12 cellular contexts compared by ENCODE assay signal in genomic region chr4:87042986-87043820, GRCh38.
DNase-seq lines count a peak whose midpoint lies in the region; ATAC-seq, FAIRE-seq and TF ChIP-seq lines count a peak whose summit lies in the region.
"Had no signal": no experiment of that assay in that cellular context is flagged by ENCODE, and none has a peak within 500 bp of the region (broad histone marks: within the 10 kb centered on the region; RNA-seq: fewer than 3 reads in every experiment).

No MANE protein-coding gene starts in this region.

- H3K27ac ChIP-seq in angular gyrus (ENCODE audit: low read depth, low read length) (peak overlapping the region; percentile 13), pancreas (peak overlapping the region in 3 of 4 donors; percentile 10 to 46 (median 23))
- H3K27ac ChIP-seq in naive thymus-derived CD4-positive, alpha-beta T cell (ENCODE audit: low read depth, low read length) = no peak overlapping the region

- TF ChIP-seq CTCF in pancreas (IDR thresholded peaks at IDR 0.05) = no peak

- POLR2A ChIA-PET in naive thymus-derived CD4-positive, alpha-beta T cell (lab: Charles Lee) = interaction anchor here (0.9 to 1.1 kb wide), 2 partner anchors 36 to 37 kb away, joined by 4 read pairs; no protein-coding TSS in a partner anchor

- ATAC-seq in GM18861 (IDR thresholded peaks at IDR 0.05; ENCODE audit: unreplicated experiment) = peak; percentile 51
- peak; percentile 38 for ATAC-seq in HG02588 (IDR thresholded peaks at IDR 0.05; ENCODE audit: unreplicated experiment)
- ATAC-seq in pancreas = peak in 1 of 4 donors; percentile 6
- ATAC-seq in natural killer cell treated with Interleukin-12 subunit alpha and Interleukin-12 subunit beta and Interleukin-15 and Interleukin-18, amount 100 ng/mL, for 72 hours = no peak
- no peak for ATAC-seq in naive thymus-derived CD4-positive, alpha-beta T cell

- H3K4me1 Mint-ChIP-seq in natural killer cell treated with Interleukin-12 subunit alpha and Interleukin-12 subunit beta and Interleukin-15 and Interleukin-18, amount 100 ng/mL, for 72 hours (ENCODE audit: low read depth in 2 of 2) = peaks cover 24 to 34% of the 10 kb centered on the region in 2 donors
- peaks cover 21 to 55% (median 31%) of the 10 kb centered on the region in 7 donors for H3K4me1 Mint-ChIP-seq in naive thymus-derived CD4-positive, alpha-beta T cell

- no peak for FAIRE-seq in pancreas (lab: Jason Lieb, UNC)
- FAIRE-seq: urothelium cell line had no signal

- no peaks in the 10 kb centered on the region for H3K9me3 ChIP-seq in pancreas
- H3K9me3 ChIP-seq in naive thymus-derived CD4-positive, alpha-beta T cell (ENCODE audit: control insufficient read depth in 2 of 3, low read length in 3 of 3) = no peaks in the 10 kb centered on the region

- no peak overlapping the region for H3K4me3 ChIP-seq in pancreas
- no peak overlapping the region for H3K4me3 ChIP-seq in naive thymus-derived CD4-positive, alpha-beta T cell (ENCODE audit: low read length)

- intact Hi-C loops in pancreas (cut with DNase I) = no loop called here
- intact Hi-C loops in naive thymus-derived CD4-positive, alpha-beta T cell (cut with micrococcal nuclease) = no loop called here

- no peaks in the 10 kb centered on the region for H3K27me3 Mint-ChIP-seq in natural killer cell treated with Interleukin-12 subunit alpha and Interleukin-12 subunit beta and Interleukin-15 and Interleukin-18, amount 100 ng/mL, for 72 hours
- H3K27me3 Mint-ChIP-seq in naive thymus-derived CD4-positive, alpha-beta T cell = no peaks in the 10 kb centered on the region
- H3K27me3 Mint-ChIP-seq: activated CD4-positive, alpha-beta T cell treated with anti-CD3 and anti-CD28 coated beads, Interleukin-2, amount 10 ng/mL, durations not matched to agents 7 days and 5 days had no signal

- H3K4me3 Mint-ChIP-seq in natural killer cell treated with Interleukin-12 subunit alpha and Interleukin-12 subunit beta and Interleukin-15 and Interleukin-18, amount 100 ng/mL, for 72 hours = no peak overlapping the region
- no peak overlapping the region for H3K4me3 Mint-ChIP-seq in naive thymus-derived CD4-positive, alpha-beta T cell
- H3K4me3 Mint-ChIP-seq: activated CD4-positive, alpha-beta T cell treated with anti-CD3 and anti-CD28 coated beads, Interleukin-2, amount 10 ng/mL, durations not matched to agents 7 days and 5 days had no signal

- no peaks in the 10 kb centered on the region for H3K27me3 ChIP-seq in pancreas
- H3K27me3 ChIP-seq in naive thymus-derived CD4-positive, alpha-beta T cell (ENCODE audit: control insufficient read depth in 2 of 2, insufficient read depth in 2 of 2, low read length in 2 of 2) = no peaks in the 10 kb centered on the region

- 58 to 69% methylated on average over 4 of the region's 4 CpGs for WGBS in pancreas, 2 donors

- H3K36me3 ChIP-seq in pancreas = peaks cover 0 to 13% (median 6%) of the 10 kb centered on the region in 3 donors
- H3K36me3 ChIP-seq in naive thymus-derived CD4-positive, alpha-beta T cell (ENCODE audit: control insufficient read depth in 2 of 3, insufficient read depth in 3 of 3, low read length in 3 of 3) = peaks cover 0 to 11% (median 7%) of the 10 kb centered on the region in 3 experiments

- H3K4me1 ChIP-seq in pancreas = peaks cover 32 to 55% (median 52%) of the 10 kb centered on the region in 3 donors
- H3K4me1 ChIP-seq in naive thymus-derived CD4-positive, alpha-beta T cell (ENCODE audit: control insufficient read depth in 2 of 2, insufficient read depth in 2 of 2, low read length in 2 of 2) = peaks cover 0 to 8% of the 10 kb centered on the region in 2 donors

- H3K36me3 Mint-ChIP-seq in natural killer cell treated with Interleukin-12 subunit alpha and Interleukin-12 subunit beta and Interleukin-15 and Interleukin-18, amount 100 ng/mL, for 72 hours = no peaks in the 10 kb centered on the region
- peaks cover 0 to 21% (median 13%) of the 10 kb centered on the region in 5 donors for H3K36me3 Mint-ChIP-seq in naive thymus-derived CD4-positive, alpha-beta T cell

- H3K9me3 Mint-ChIP-seq in natural killer cell treated with Interleukin-12 subunit alpha and Interleukin-12 subunit beta and Interleukin-15 and Interleukin-18, amount 100 ng/mL, for 72 hours = no peaks in the 10 kb centered on the region
- no peaks in the 10 kb centered on the region for H3K9me3 Mint-ChIP-seq in naive thymus-derived CD4-positive, alpha-beta T cell
- H3K9me3 Mint-ChIP-seq: activated CD4-positive, alpha-beta T cell treated with anti-CD3 and anti-CD28 coated beads, Interleukin-2, amount 10 ng/mL, durations not matched to agents 7 days and 5 days had no signal

- CTCF ChIA-PET in naive thymus-derived CD4-positive, alpha-beta T cell (lab: Charles Lee) = interaction anchor here (1.4 kb wide), 1 partner anchor 51 kb away, joined by 3 read pairs; no protein-coding TSS in a partner anchor

- H3K27ac Mint-ChIP-seq in natural killer cell treated with Interleukin-12 subunit alpha and Interleukin-12 subunit beta and Interleukin-15 and Interleukin-18, amount 100 ng/mL, for 72 hours = no peak overlapping the region
- peak overlapping the region in 3 of 9 donors; percentile 14 to 50 (median 45) for H3K27ac Mint-ChIP-seq in naive thymus-derived CD4-positive, alpha-beta T cell

- DNase-seq in pancreas = no peak
- DNase-seq in natural killer cell treated with Interleukin-12 subunit alpha and Interleukin-12 subunit beta and Interleukin-15 and Interleukin-18, amount 100 ng/mL, for 72 hours (ENCODE audit: low spot score) = no peak
- no peak for DNase-seq in stimulated activated CD4-positive, alpha-beta T cell treated with anti-CD3 and anti-CD28 coated beads, Interleukin-12 subunit alpha, Interleukin-12 subunit beta, amount 100 ng/mL, for 4 hours
- no peak for DNase-seq in effector CD4-positive, alpha-beta T cell
- no peak for DNase-seq in naive thymus-derived CD4-positive, alpha-beta T cell
- DNase-seq: activated CD4-positive, alpha-beta T cell treated with anti-CD3 and anti-CD28 coated beads, Interleukin-2, amount 10 ng/mL, durations not matched to agents 7 days and 5 days; NCI-H1417 treated with DMSO at 0.1 percent for 48 hours; stimulated activated CD4-positive, alpha-beta T cell treated with anti-CD3 and anti-CD28 coated beads, Interleukin-4, amount 100 ng/mL, for 24 hours had no signal

Comparison
In these comparisons a context has a peak if more than half of its experiments do, and no peak if none do; other contexts are left out.
1. ATAC-seq: peak in GM18861 (single experiment) and HG02588 (single experiment); none in natural killer cell treated with Interleukin-12 subunit alpha and Interleukin-12 subunit beta and Interleukin-15 and Interleukin-18, amount 100 ng/mL, for 72 hours (0 of 2) and naive thymus-derived CD4-positive, alpha-beta T cell (single experiment).